18 cellular contexts compared by ENCODE assay signal in genomic region chr1:212108981-212109380, GRCh38.
DNase-seq lines count a peak whose midpoint lies in the region; ATAC-seq, FAIRE-seq and TF ChIP-seq lines count a peak whose summit lies in the region.
"Had no signal": no experiment of that assay in that cellular context is flagged by ENCODE, and none has a peak within 500 bp of the region (broad histone marks: within the 10 kb centered on the region; RNA-seq: fewer than 3 reads in every experiment).

No MANE protein-coding gene starts in this region.

- H3K27me3 Mint-ChIP-seq in activated CD4-positive, alpha-beta T cell treated with anti-CD3 and anti-CD28 coated beads, Interleukin-2, amount 10 ng/mL, durations not matched to agents 7 days and 5 days = no peaks in the 10 kb centered on the region
- H3K27me3 Mint-ChIP-seq: CD4-positive, CD25-positive, alpha-beta regulatory T cell had no signal

- TF ChIP-seq POLR2A in A549 (IDR thresholded peaks at IDR 0.05; ENCODE audit: low read length) = no peak

- H3K9me3 ChIP-seq in A549 = no peaks in the 10 kb centered on the region
- no peaks in the 10 kb centered on the region for H3K9me3 ChIP-seq in lower lobe of right lung
- H3K9me3 ChIP-seq: BLaER1, HAP-1 had no signal

- no peak for DNase-seq in A549 (ENCODE audit: low read depth in 1 of 2, low spot score in 1 of 2)
- DNase-seq in OCI-M1 (lab: John Stamatoyannopoulos, UW) = peak; percentile 55
- DNase-seq in astrocyte of the hippocampus (ENCODE audit: low read depth, low spot score) = peak; percentile 50
- no peak for DNase-seq in lower lobe of right lung
- DNase-seq in middle frontal gyrus (ENCODE audit: extremely low spot score, low spot score) = no peak
- no peak for DNase-seq in EL
- no peak for DNase-seq in activated CD4-positive, alpha-beta T cell treated with anti-CD3 and anti-CD28 coated beads, Interleukin-2, amount 10 ng/mL, durations not matched to agents 7 days and 5 days
- DNase-seq in D721Med (ENCODE audit: insufficient read length, low spot score) = no peak
- DNase-seq: AML-193; CD4-positive, CD25-positive, alpha-beta regulatory T cell; DMS153; DMS79 treated with DMSO at 0.1 percent for 48 hours; GDM1 had no signal

- H3K27ac Mint-ChIP-seq in activated CD4-positive, alpha-beta T cell treated with anti-CD3 and anti-CD28 coated beads, Interleukin-2, amount 10 ng/mL, durations not matched to agents 7 days and 5 days = no peak overlapping the region
- H3K27ac Mint-ChIP-seq: CD4-positive, CD25-positive, alpha-beta regulatory T cell had no signal

- ATAC-seq in A549 = no peak
- no peak for ATAC-seq in lower lobe of right lung
- ATAC-seq: HepG2 had no signal

- no peak overlapping the region for H3K4me3 Mint-ChIP-seq in activated CD4-positive, alpha-beta T cell treated with anti-CD3 and anti-CD28 coated beads, Interleukin-2, amount 10 ng/mL, durations not matched to agents 7 days and 5 days
- H3K4me3 Mint-ChIP-seq: CD4-positive, CD25-positive, alpha-beta regulatory T cell had no signal

- TF ChIP-seq RAD21 in A549 (conservative IDR thresholded peaks at IDR 0.05 in 1 of 2, IDR thresholded peaks at IDR 0.05 in 1 of 2) = no peak

- TF ChIP-seq CTCF in A549 (IDR thresholded peaks at IDR 0.05) (no peak), lower lobe of right lung (IDR thresholded peaks at IDR 0.05) (no peak), D721Med (IDR thresholded peaks at IDR 0.05; ENCODE audit: insufficient read depth, missing control alignments) (no peak)

- H3K4me1 Mint-ChIP-seq in activated CD4-positive, alpha-beta T cell treated with anti-CD3 and anti-CD28 coated beads, Interleukin-2, amount 10 ng/mL, durations not matched to agents 7 days and 5 days = peaks cover 13% of the 10 kb centered on the region

- H3K36me3 Mint-ChIP-seq in activated CD4-positive, alpha-beta T cell treated with anti-CD3 and anti-CD28 coated beads, Interleukin-2, amount 10 ng/mL, durations not matched to agents 7 days and 5 days (ENCODE audit: low read depth) = peaks cover 31% of the 10 kb centered on the region
- H3K36me3 Mint-ChIP-seq: CD4-positive, CD25-positive, alpha-beta regulatory T cell had no signal

- intact Hi-C loops in lower lobe of right lung (cut with DNase I) = no loop called here

- H3K27me3 ChIP-seq in lower lobe of right lung (ENCODE audit: low read depth) = no peaks in the 10 kb centered on the region
- H3K27me3 ChIP-seq: BLaER1 had no signal

- H3K9me3 Mint-ChIP-seq in activated CD4-positive, alpha-beta T cell treated with anti-CD3 and anti-CD28 coated beads, Interleukin-2, amount 10 ng/mL, durations not matched to agents 7 days and 5 days = no peaks in the 10 kb centered on the region
- H3K9me3 Mint-ChIP-seq: CD4-positive, CD25-positive, alpha-beta regulatory T cell had no signal

- WGBS in A549 (ENCODE audit: missing lambda C conversion rate) = 93% methylated on average over 2 of the region's 2 CpGs

- H3K27ac ChIP-seq in A549 = no peak overlapping the region
- H3K27ac ChIP-seq in lower lobe of right lung = peak overlapping the region; percentile 38
- H3K27ac ChIP-seq: 22Rv1, BLaER1 had no signal

- no peak overlapping the region for H3K4me2 ChIP-seq in A549
- H3K4me2 ChIP-seq: BLaER1 had no signal

- POLR2A ChIA-PET in A549 (lab: Yijun Ruan, JAX) = no interaction called here
- POLR2A ChIA-PET in activated CD4-positive, alpha-beta T cell treated with anti-CD3 and anti-CD28 coated beads, Interleukin-2, amount 10 ng/mL, durations not matched to agents 7 days and 5 days (lab: Charles Lee) = no interaction called here

- H3K36me3 ChIP-seq in lower lobe of right lung = no peaks in the 10 kb centered on the region

- peak; percentile 28 for FAIRE-seq in A549 (lab: Jason Lieb, UNC)
- no peak for FAIRE-seq in D721Med (lab: Jason Lieb, UNC)
- FAIRE-seq: H1, HepG2 had no signal

- CTCF ChIA-PET in A549 (lab: Yijun Ruan, JAX) = no interaction called here
- CTCF ChIA-PET in activated CD4-positive, alpha-beta T cell treated with anti-CD3 and anti-CD28 coated beads, Interleukin-2, amount 10 ng/mL, durations not matched to agents 7 days and 5 days (lab: Charles Lee) = no interaction called here

- TF ChIP-seq EP300 in A549 (IDR thresholded peaks at IDR 0.05) = no peak

- H3K4me1 ChIP-seq in A549 (no peaks in the 10 kb centered on the region), lower lobe of right lung (peaks cover 43% of the 10 kb centered on the region)
- H3K4me1 ChIP-seq: BLaER1 had no signal

- H3K4me3 ChIP-seq in A549 (no peak overlapping the region), lower lobe of right lung (no peak overlapping the region)
- H3K4me3 ChIP-seq: BLaER1, HAP-1 had no signal

TF ChIP-seq in A549, 52 proteins besides CTCF, POLR2A, EP300 and RAD21:
- TF ChIP-seq ZNF302 (CRISPR knock-in tag; IDR thresholded peaks at IDR 0.05) (no peak), HMGXB4 (CRISPR knock-in tag; IDR thresholded peaks at IDR 0.05; ENCODE audit: borderline replicate concordance) (no peak), JUN (IDR thresholded peaks at IDR 0.05) (no peak), JUNB (IDR thresholded peaks at IDR 0.05) (no peak), E2F6 (IDR thresholded peaks at IDR 0.05; ENCODE audit: borderline replicate concordance, low read depth) (no peak), NFE2L2 (conservative IDR thresholded peaks at IDR 0.05; ENCODE audit: low read length) (no peak), PBX3 (IDR thresholded peaks at IDR 0.05) (no peak), PHF8 (IDR thresholded peaks at IDR 0.05; ENCODE audit: borderline replicate concordance, low read depth) (no peak), NR3C1 (IDR thresholded peaks at IDR 0.05) (no peak), HDAC2 (IDR thresholded peaks at IDR 0.05) (no peak), ESRRA (IDR thresholded peaks at IDR 0.05; ENCODE audit: borderline replicate concordance, low read length) (no peak), MAZ (IDR thresholded peaks at IDR 0.05; ENCODE audit: borderline replicate concordance, low read depth, low read length) (no peak), RCOR1 (IDR thresholded peaks at IDR 0.05; ENCODE audit: low read depth, low read length) (no peak), MAFK (IDR thresholded peaks at IDR 0.05; ENCODE audit: partially characterized antibody) (no peak), CEBPB (IDR thresholded peaks at IDR 0.05) (no peak)

Comparison
In these comparisons a context has a peak if more than half of its experiments do, and no peak if none do; other contexts are left out.
1. DNase-seq: peak in OCI-M1 (single experiment) and astrocyte of the hippocampus (single experiment); none in A549 (0 of 2), lower lobe of right lung (single experiment), middle frontal gyrus (single experiment), EL (single experiment), activated CD4-positive, alpha-beta T cell treated with anti-CD3 and anti-CD28 coated beads, Interleukin-2, amount 10 ng/mL, durations not matched to agents 7 days and 5 days (single experiment) and D721Med (single experiment).